1 cellular context compared by ENCODE assay signal in genomic region chr2:232697807-232698110, GRCh38.
TF ChIP-seq lines count a peak whose summit lies in the region.

No MANE protein-coding gene starts in this region.

TF ChIP-seq in HepG2, 621 proteins besides CTCF, POLR2A, EP300 and RAD21 (continued from another document and continues in another):
- TF ChIP-seq PRDM10 (CRISPR knock-in tag; IDR thresholded peaks at IDR 0.05; ENCODE audit: low read depth) (no peak), ZNF839 (CRISPR knock-in tag; IDR thresholded peaks at IDR 0.05; ENCODE audit: borderline replicate concordance) (peak; percentile 14; the same call in 1 of the 2 replicates), ZSCAN30 (CRISPR knock-in tag; IDR thresholded peaks at IDR 0.05) (no peak), IKZF5 (CRISPR knock-in tag; IDR thresholded peaks at IDR 0.05) (0 out of 2 replicates have a peak, but pooled peaks have one; percentile 11), NRL (CRISPR knock-in tag; IDR thresholded peaks at IDR 0.05; ENCODE audit: borderline replicate concordance) (peak; percentile 29; the same call in 1 of the 2 replicates), MTA1 (CRISPR knock-in tag; IDR thresholded peaks at IDR 0.05; ENCODE audit: borderline replicate concordance) (no peak; the same call in 1 of the 2 replicates), TFE3 (CRISPR knock-in tag; IDR thresholded peaks at IDR 0.05) (0 out of 2 replicates have a peak, but pooled peaks have one; percentile 36), PLSCR1 (CRISPR knock-in tag; IDR thresholded peaks at IDR 0.05; ENCODE audit: borderline replicate concordance) (no peak), ZNF75D (CRISPR knock-in tag; IDR thresholded peaks at IDR 0.05; ENCODE audit: borderline replicate concordance) (no peak), MYNN (CRISPR knock-in tag; IDR thresholded peaks at IDR 0.05; ENCODE audit: low read depth) (0 out of 2 replicates have a peak, but pooled peaks have one; percentile 23), KDM5A (IDR thresholded peaks at IDR 0.05; ENCODE audit: borderline replicate concordance, low read length) (no peak), MXD4 (CRISPR knock-in tag; IDR thresholded peaks at IDR 0.05) (peak; percentile 20; the same call in 1 of the 2 replicates), TERF1 (CRISPR knock-in tag; IDR thresholded peaks at IDR 0.05) (0 out of 2 replicates have a peak, but pooled peaks have one; percentile 4), KDM1A (CRISPR knock-in tag; IDR thresholded peaks at IDR 0.05) (no peak), ZNF335 (CRISPR knock-in tag; IDR thresholded peaks at IDR 0.05) (peak; percentile 43; the same call in 1 of the 2 replicates), ZNF263 (CRISPR knock-in tag; IDR thresholded peaks at IDR 0.05) (no peak), GPN1 (CRISPR knock-in tag; IDR thresholded peaks at IDR 0.05; ENCODE audit: borderline replicate concordance) (peak; percentile 3; the same call in 1 of the 2 replicates), SOX6 (IDR thresholded peaks at IDR 0.05) (no peak), SOX6 (CRISPR knock-in tag; IDR thresholded peaks at IDR 0.05) (0 out of 2 replicates have a peak, but pooled peaks have one; percentile 10), SAP130 (CRISPR knock-in tag; IDR thresholded peaks at IDR 0.05; ENCODE audit: low read depth) (0 out of 2 replicates have a peak, but pooled peaks have one; percentile 4), ZNF543 (CRISPR knock-in tag; IDR thresholded peaks at IDR 0.05) (peak; percentile 21; the same call in 1 of the 2 replicates), NR2C2 (CRISPR knock-in tag; IDR thresholded peaks at IDR 0.05; ENCODE audit: borderline replicate concordance) (no peak), HNF1A (IDR thresholded peaks at IDR 0.05; ENCODE audit: low read depth) (no peak), HNF1A (CRISPR knock-in tag; IDR thresholded peaks at IDR 0.05; ENCODE audit: borderline replicate concordance) (no peak), HMG20B (CRISPR knock-in tag; conservative IDR thresholded peaks at IDR 0.05) (no peak), PRMT3 (CRISPR knock-in tag; IDR thresholded peaks at IDR 0.05; ENCODE audit: borderline replicate concordance, low read depth) (no peak), ZSCAN21 (CRISPR knock-in tag; IDR thresholded peaks at IDR 0.05; ENCODE audit: borderline replicate concordance) (0 out of 2 replicates have a peak, but pooled peaks have one; percentile 6), ARNT2 (CRISPR knock-in tag; IDR thresholded peaks at IDR 0.05; ENCODE audit: low read depth) (0 out of 2 replicates have a peak, but pooled peaks have one; percentile 2), IRF9 (CRISPR knock-in tag; IDR thresholded peaks at IDR 0.05; ENCODE audit: borderline replicate concordance) (0 out of 2 replicates have a peak, but pooled peaks have one; percentile 2), SATB2 (CRISPR knock-in tag; IDR thresholded peaks at IDR 0.05) (no peak), SP1 (IDR thresholded peaks at IDR 0.05) (no peak), SP1 (CRISPR knock-in tag; IDR thresholded peaks at IDR 0.05) (no peak), ZNF501 (CRISPR knock-in tag; IDR thresholded peaks at IDR 0.05) (no peak), MEF2D (CRISPR knock-in tag; IDR thresholded peaks at IDR 0.05) (0 out of 2 replicates have a peak, but pooled peaks have one; percentile 18), IKZF1 (IDR thresholded peaks at IDR 0.05) (no peak), GABPB1 (CRISPR knock-in tag; IDR thresholded peaks at IDR 0.05) (peak; percentile 3; the same call in 1 of the 2 replicates), ZNF883 (CRISPR knock-in tag; IDR thresholded peaks at IDR 0.05; ENCODE audit: not compliant biosample characterization) (peak; percentile 61), ZNF644 (CRISPR knock-in tag; IDR thresholded peaks at IDR 0.05; ENCODE audit: low read depth) (0 out of 2 replicates have a peak, but pooled peaks have one; percentile 6), ZNF256 (CRISPR knock-in tag; conservative IDR thresholded peaks at IDR 0.05) (0 out of 2 replicates have a peak, but pooled peaks have one; percentile 5), ZNF577 (CRISPR knock-in tag; IDR thresholded peaks at IDR 0.05; ENCODE audit: borderline replicate concordance, low read depth) (no peak), ZNF710 (CRISPR knock-in tag; IDR thresholded peaks at IDR 0.05; ENCODE audit: borderline replicate concordance) (0 out of 2 replicates have a peak, but pooled peaks have one; percentile 6), SP4 (CRISPR knock-in tag; IDR thresholded peaks at IDR 0.05) (no peak), ZFP1 (CRISPR knock-in tag; IDR thresholded peaks at IDR 0.05) (no peak), ZNF317 (CRISPR knock-in tag; IDR thresholded peaks at IDR 0.05) (no peak; the same call in none of the 2 replicates), NCOA5 (CRISPR knock-in tag; IDR thresholded peaks at IDR 0.05) (no peak), DR1 (CRISPR knock-in tag; IDR thresholded peaks at IDR 0.05) (no peak), TMF1 (CRISPR knock-in tag; IDR thresholded peaks at IDR 0.05; ENCODE audit: low read depth) (0 out of 2 replicates have a peak, but pooled peaks have one; percentile 16), ZNF362 (CRISPR knock-in tag; IDR thresholded peaks at IDR 0.05; ENCODE audit: borderline replicate concordance) (no peak), ZNF660 (CRISPR knock-in tag; IDR thresholded peaks at IDR 0.05; ENCODE audit: borderline replicate concordance, low read depth) (0 out of 2 replicates have a peak, but pooled peaks have one; percentile 8), ZNF230 (CRISPR knock-in tag; IDR thresholded peaks at IDR 0.05) (peak; percentile 80; the same call in 1 of the 2 replicates), ESRRA (CRISPR knock-in tag; IDR thresholded peaks at IDR 0.05; ENCODE audit: low read depth) (no peak)
